11 cellular contexts compared by ENCODE assay signal in genomic region chr1:71667224-71667623, GRCh38.
A peak's percentile ranks its signal among the peaks of the same experiment; 100 is the strongest.
DNase-seq lines count a peak whose midpoint lies in the region; TF ChIP-seq lines count a peak whose summit lies in the region.
"Had no signal": no experiment of that assay in that cellular context is flagged by ENCODE, and none has a peak within 500 bp of the region (broad histone marks: within the 10 kb centered on the region; RNA-seq: fewer than 3 reads in every experiment).

No MANE protein-coding gene starts in this region.

- no peaks in the 10 kb centered on the region for H3K27me3 ChIP-seq in GM23248 (replicated peaks; ENCODE audit: insufficient read depth)
- no peaks in the 10 kb centered on the region for H3K27me3 ChIP-seq in suprapubic skin

- in situ Hi-C loops in GM23248 (cut with MboI) = no loop called here

- no peak overlapping the region for H3K9ac ChIP-seq in GM23248
- H3K9ac ChIP-seq in SK-N-MC (ENCODE audit: insufficient read length) = no peak overlapping the region

- peak overlapping the region; percentile 12 for H3K4me2 ChIP-seq in GM23248 (ENCODE audit: unreplicated experiment)

- DNase-seq in GM23248 = peak; percentile 44
- peak; percentile 47 to 75 for DNase-seq in NCI-H1930 (lab: John Stamatoyannopoulos, UW)
- DNase-seq in SK-N-MC (ENCODE audit: low read depth, low spot score) = no peak
- DNase-seq in myocyte (ENCODE audit: low read depth) = peak; percentile 47
- no peak for DNase-seq in hypothalamus (lab: John Stamatoyannopoulos, UW)
- no peak for DNase-seq in activated CD4-positive, alpha-beta T cell treated with anti-CD3 and anti-CD28 coated beads for 48 hours
- no peak for DNase-seq in suprapubic skin (ENCODE audit: low spot score in 2 of 2)
- no peak for DNase-seq in hepatic stellate cell (ENCODE audit: low spot score)
- DNase-seq: activated B cell treated with CpG ODN at 0.5 μM for 24 hours; HCEC 1CT; NK-92 treated with Interleukin-12 subunit alpha and Interleukin-12 subunit beta, amount 100 ng/mL, for 24 hours had no signal

- no peak for TF ChIP-seq EP300 in suprapubic skin (IDR thresholded peaks at IDR 0.05)

- no peak for TF ChIP-seq POLR2A in suprapubic skin (IDR thresholded peaks at IDR 0.05)

- H3K36me3 ChIP-seq in GM23248 (ENCODE audit: low read depth) (no peaks in the 10 kb centered on the region), SK-N-MC (ENCODE audit: insufficient read depth, low read length) (no peaks in the 10 kb centered on the region), suprapubic skin (no peaks in the 10 kb centered on the region)

- no peak for TF ChIP-seq CTCF in suprapubic skin (IDR thresholded peaks at IDR 0.05)

- H3K27ac ChIP-seq in GM23248 (no peak overlapping the region; the same call in 1 of the 2 replicates), SK-N-MC (no peak overlapping the region), suprapubic skin (no peak overlapping the region)

- H3K79me2 ChIP-seq in GM23248 (ENCODE audit: insufficient read depth) = no peaks in the 10 kb centered on the region

- H3K4me1 ChIP-seq in GM23248 (ENCODE audit: insufficient read depth) = peaks cover 14% of the 10 kb centered on the region
- no peaks in the 10 kb centered on the region for H3K4me1 ChIP-seq in suprapubic skin

- H4K20me1 ChIP-seq in GM23248 (ENCODE audit: insufficient read depth) = no peaks in the 10 kb centered on the region

- no peaks in the 10 kb centered on the region for H3K9me2 ChIP-seq in GM23248 (ENCODE audit: insufficient read depth)

- H3K4me3 ChIP-seq in GM23248 = no peak overlapping the region
- H3K4me3 ChIP-seq in SK-N-MC = peak overlapping the region; percentile 4; the same call in 1 of the 2 replicates
- H3K4me3 ChIP-seq in suprapubic skin = no peak overlapping the region

- WGBS in GM23248 (ENCODE audit: low coverage in 1 of 2, low lambda C conversion rate in 2 of 2, missing lambda C conversion rate in 2 of 2), 2 experiments = 63 to 65% methylated on average over 2 of the region's 2 CpGs
- whole genome bisulfite sequencing in suprapubic skin = 55% methylated on average over 2 of the region's 2 CpGs

- no peak overlapping the region for H2AFZ ChIP-seq in GM23248

- no peaks in the 10 kb centered on the region for H3F3A ChIP-seq in GM23248 (ENCODE audit: insufficient read depth)

- H3K9me3 ChIP-seq in GM23248 (ENCODE audit: low read depth) (no peaks in the 10 kb centered on the region), SK-N-MC (ENCODE audit: low read depth, low read length) (no peaks in the 10 kb centered on the region), suprapubic skin (no peaks in the 10 kb centered on the region)

Comparison
In these comparisons a context has a peak if more than half of its experiments do, and no peak if none do; other contexts are left out.
1. DNase-seq: peak in GM23248 (single experiment), NCI-H1930 (2 of 2) and myocyte (single experiment); none in SK-N-MC (single experiment), hypothalamus (0 of 51), activated CD4-positive, alpha-beta T cell treated with anti-CD3 and anti-CD28 coated beads for 48 hours (single experiment), suprapubic skin (0 of 2) and hepatic stellate cell (single experiment).